ENCODE assay signal across 10 cellular contexts in the genomic region with DNA sequence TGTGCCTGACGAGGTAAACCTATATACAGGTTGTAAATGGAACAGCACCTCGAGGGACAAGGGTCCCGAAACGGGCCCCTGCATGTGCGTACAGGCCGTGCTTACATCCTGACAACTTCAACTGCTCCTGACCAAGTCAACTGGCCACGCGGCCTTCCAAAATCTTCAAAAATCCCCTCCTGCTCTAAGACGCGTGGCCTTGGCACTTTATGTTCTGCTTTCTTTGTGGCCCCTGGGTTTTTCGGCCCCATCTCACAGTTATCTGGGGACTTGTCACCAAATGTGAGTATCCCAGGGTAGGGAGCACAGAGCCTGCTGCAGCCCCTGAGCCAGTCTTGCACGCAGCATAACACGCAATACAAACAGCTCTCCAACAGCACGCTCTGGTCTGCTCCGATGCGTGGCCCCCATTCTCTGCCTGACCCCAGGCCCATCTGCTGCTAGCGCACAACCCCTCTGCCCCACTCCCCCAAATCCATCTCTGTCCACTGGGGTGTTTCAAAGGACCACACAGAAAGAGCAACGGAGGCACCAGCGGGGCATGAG. TPM values are rescaled to one million over a fixed set of nuclear protein-coding genes. Genes with fewer than 3 reads are reported as not detected.
DNase-seq lines count a peak whose midpoint lies in the region; ATAC-seq and TF ChIP-seq lines count a peak whose summit lies in the region.
"Had no signal": no experiment of that assay in that cellular context is flagged by ENCODE, and none has a peak within 500 bp of the region (broad histone marks: within the 10 kb centered on the region; RNA-seq: fewer than 3 reads in every experiment).

No MANE protein-coding gene starts in this region.

- peaks cover 21% of the 10 kb centered on the region for H3K79me1 ChIP-seq in mesenchymal stem cell (replicated peaks; ENCODE audit: low read length, poor library complexity, severe bottlenecking)

- peak overlapping the region; percentile 85 for H3K9ac ChIP-seq in PC-3 (ENCODE audit: low read length)
- H3K9ac ChIP-seq in mesenchymal stem cell (ENCODE audit: low read length) = no peak overlapping the region
- peak overlapping the region; percentile 50 for H3K9ac ChIP-seq in smooth muscle cell (ENCODE audit: low read depth)

- no peaks in the 10 kb centered on the region for H3K27me3 ChIP-seq in PC-3 (ENCODE audit: low read length)
- H3K27me3 ChIP-seq in mesenchymal stem cell (ENCODE audit: control insufficient read depth in 1 of 2, insufficient read depth in 1 of 2, low read length in 2 of 2) = no peaks in the 10 kb centered on the region
- H3K27me3 ChIP-seq in smooth muscle cell (ENCODE audit: low read depth) = no peaks in the 10 kb centered on the region

- H3K4ac ChIP-seq in mesenchymal stem cell (ENCODE audit: low read depth in 1 of 2, low read length in 2 of 2) = peak overlapping the region; percentile 14 to 84

- H3K4me2 ChIP-seq in PC-3 (ENCODE audit: low read length) (peak overlapping the region; percentile 70), mesenchymal stem cell (ENCODE audit: low read length, poor library complexity, severe bottlenecking) (peak overlapping the region; percentile 46), smooth muscle cell (peak overlapping the region; percentile 77)

- H3K79me2 ChIP-seq in PC-3 (ENCODE audit: low read length) (peaks cover 44% of the 10 kb centered on the region), smooth muscle cell (ENCODE audit: low read depth) (no peaks in the 10 kb centered on the region)

- H2AK5ac ChIP-seq in mesenchymal stem cell (ENCODE audit: low read length, severe bottlenecking) = peak overlapping the region; percentile 71

- H4K20me1 ChIP-seq in PC-3 (ENCODE audit: low read length) (no peaks in the 10 kb centered on the region), smooth muscle cell (ENCODE audit: low read depth) (no peaks in the 10 kb centered on the region)

- no peak for TF ChIP-seq CTCF in PC-3 (conservative IDR thresholded peaks at IDR 0.05; ENCODE audit: low read depth, low read length)
- TF ChIP-seq CTCF in smooth muscle cell (IDR thresholded peaks at IDR 0.05; ENCODE audit: borderline replicate concordance, insufficient read depth, poor library complexity, severe bottlenecking) = no peak

- H2BK5ac ChIP-seq in mesenchymal stem cell (ENCODE audit: low read depth, low read length, poor library complexity, severe bottlenecking) = no peak overlapping the region

- H3K36me3 ChIP-seq in PC-3 (ENCODE audit: low read depth, low read length) = no peaks in the 10 kb centered on the region
- peaks cover 0 to 8% of the 10 kb centered on the region in 2 experiments for H3K36me3 ChIP-seq in mesenchymal stem cell (ENCODE audit: control insufficient read depth in 1 of 2, insufficient read depth in 2 of 2, low read depth in 1 of 2, low read length in 2 of 2)
- H3K36me3 ChIP-seq in smooth muscle cell (ENCODE audit: low read depth) = no peaks in the 10 kb centered on the region

- H3K18ac ChIP-seq in mesenchymal stem cell (ENCODE audit: low read depth in 1 of 2, low read length in 2 of 2) = peak overlapping the region; percentile 85 to 96

- H2AFZ ChIP-seq in PC-3 (ENCODE audit: low read length) = no peak overlapping the region
- H2AFZ ChIP-seq in mesenchymal stem cell (ENCODE audit: low read depth, low read length) = no peak overlapping the region
- H2AFZ ChIP-seq in smooth muscle cell (ENCODE audit: low read depth) = peak overlapping the region; percentile 94

- H2BK120ac ChIP-seq in mesenchymal stem cell (ENCODE audit: low read depth, low read length) = peak overlapping the region; percentile 98

- no TSS peak for BruUV-seq in PC-3 (replicated peaks; lab: Mats Ljungman, UMichigan)

- H3K27ac ChIP-seq in PC-3 (ENCODE audit: low read length) (peak overlapping the region; percentile 94), caudate nucleus (ENCODE audit: low read depth, low read length) (peak overlapping the region; percentile 54), mesenchymal stem cell (ENCODE audit: low read length, poor library complexity, severe bottlenecking) (peak overlapping the region; percentile 98), smooth muscle cell (ENCODE audit: low read depth) (peak overlapping the region; percentile 84)

- H3K9me3 ChIP-seq in PC-3 (ENCODE audit: low read length) (no peaks in the 10 kb centered on the region), mesenchymal stem cell (ENCODE audit: control insufficient read depth, low read length) (no peaks in the 10 kb centered on the region), smooth muscle cell (replicated peaks; ENCODE audit: low read depth) (no peaks in the 10 kb centered on the region)

- H3F3A ChIP-seq in PC-3 (ENCODE audit: low read length, unreplicated experiment) (no peaks in the 10 kb centered on the region), smooth muscle cell (ENCODE audit: low read depth) (peaks cover 6% of the 10 kb centered on the region)

- CTCF ChIA-PET in PC-3 (lab: Charles Lee) = no interaction called here

- H2BK12ac ChIP-seq in mesenchymal stem cell (ENCODE audit: low read length in 2 of 2) = peak overlapping the region; percentile 49 to 88

- H2BK15ac ChIP-seq in mesenchymal stem cell (ENCODE audit: low read depth, poor library complexity, severe bottlenecking) = peak overlapping the region; percentile 77

- peak overlapping the region; percentile 98 for H4K8ac ChIP-seq in mesenchymal stem cell (ENCODE audit: low read length)

- intact Hi-C loops in PC-3 (cut with micrococcal nuclease) = no loop called here

- H3K23ac ChIP-seq in mesenchymal stem cell (ENCODE audit: low read length in 2 of 2) = no peak overlapping the region

- no peak for ATAC-seq in PC-3
- no peak for ATAC-seq in GM21619 (IDR thresholded peaks at IDR 0.05; ENCODE audit: unreplicated experiment)

- H3K4me1 ChIP-seq in PC-3 (ENCODE audit: insufficient read depth, low read length) (peaks cover 47% of the 10 kb centered on the region), mesenchymal stem cell (ENCODE audit: control insufficient read depth, insufficient read depth, low read depth, low read length) (peaks cover 50% of the 10 kb centered on the region), smooth muscle cell (ENCODE audit: low read depth) (peaks cover 22% of the 10 kb centered on the region)

- H4K91ac ChIP-seq in mesenchymal stem cell (ENCODE audit: low read length) = peak overlapping the region; percentile 98

- WGBS in mesenchymal stem cell = 80% methylated on average over 19 of the region's 19 CpGs
- 80% methylated on average over 19 of the region's 19 CpGs for WGBS in smooth muscle cell (ENCODE audit: low lambda C conversion rate)

- H3K4me3 ChIP-seq in PC-3 (ENCODE audit: low read length) (peak overlapping the region; percentile 64), mesenchymal stem cell (ENCODE audit: insufficient read depth in 1 of 2, low read depth in 1 of 2, low read length in 2 of 2) (no peak overlapping the region), smooth muscle cell (peak overlapping the region; percentile 25)

- POLR2A ChIA-PET in PC-3 (lab: Charles Lee; ENCODE audit: unreplicated experiment) = no interaction called here

- H3K14ac ChIP-seq in mesenchymal stem cell (ENCODE audit: low read length in 2 of 2) = peak overlapping the region in 1 of 2 experiments; percentile 29

- no peak for DNase-seq in PC-3
- no peak for DNase-seq in caudate nucleus (lab: John Stamatoyannopoulos, UW)
- no peak for DNase-seq in mesenchymal stem cell
- DNase-seq in smooth muscle cell (lab: John Stamatoyannopoulos, UW; ENCODE audit: unreplicated experiment) = no peak
- no peak for DNase-seq in DMS153 treated with DMSO at 0.1 percent for 48 hours (lab: John Stamatoyannopoulos, UW; ENCODE audit: unreplicated experiment)
- DNase-seq in activated CD4-positive, alpha-beta T cell treated with anti-CD3 and anti-CD28 coated beads, Interleukin-2, amount 50 U/mL, for 48 hours = no peak
- no peak for DNase-seq in NCI-H1694 treated with DMSO at 0.1 percent for 48 hours (lab: John Stamatoyannopoulos, UW)
- DNase-seq: foreskin melanocyte, Karpas-422 had no signal

- H3K9me2 ChIP-seq in PC-3 (replicated peaks; ENCODE audit: low read length) = no peaks in the 10 kb centered on the region

RNA-seq across cellular contexts. Expression of a gene that starts 0.7 kb away (rescaled TPM):
- total RNA-seq in PC-3 (2014; rRNA removed) = 24.9 and 30.8 TPM in 2 replicates
- 4.0 TPM for polyA plus RNA-seq in mesenchymal stem cell (2013, experiment 1 of 2)
- 3.6 TPM for polyA plus RNA-seq in mesenchymal stem cell (2013, experiment 2 of 2)
- 0.67 and 1.8 TPM in 2 replicates for total RNA-seq in smooth muscle cell
- polyA plus RNA-seq in smooth muscle cell = 1.3 and 3.3 TPM in 2 replicates

Comparison
In these comparisons a context has a peak if more than half of its experiments do, and no peak if none do; other contexts are left out.
1. H3K4me3 ChIP-seq: peak in PC-3 (single experiment) and smooth muscle cell (single experiment); none in mesenchymal stem cell (0 of 2).
2. Peak in every context shown above with its lines, with median percentiles within 50 percentile points of each other: H3K27ac ChIP-seq and H3K4me2 ChIP-seq.